Comparison of ENCODE assay signal across 14 cellular contexts in the genomic region with DNA sequence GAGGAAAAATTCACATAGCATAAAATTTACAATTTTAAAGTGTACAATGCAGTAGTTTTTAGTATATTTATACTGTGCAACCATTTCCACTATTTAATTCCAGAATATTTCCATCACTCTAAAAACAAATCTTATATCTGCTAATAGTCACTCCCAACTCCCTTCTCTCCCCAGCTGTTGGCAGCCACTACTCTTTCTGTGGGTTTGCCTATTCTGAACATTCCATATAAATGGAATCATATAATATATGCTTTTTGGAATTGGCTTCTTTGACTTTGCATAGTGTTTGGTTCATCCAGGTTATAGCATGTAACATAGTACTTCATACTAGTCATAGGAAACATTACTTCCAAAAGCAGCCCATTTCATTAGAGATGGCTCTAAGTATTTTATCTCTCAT.
"Had no signal": no experiment of that assay in that cellular context is flagged by ENCODE, and none has a peak within 500 bp of the region (broad histone marks: within the 10 kb centered on the region; RNA-seq: fewer than 3 reads in every experiment).

No MANE protein-coding gene starts in this region.

- ATAC-seq: activated T-helper 17 cell treated with anti-CD3 and anti-CD28 coated beads, Interleukin-2, amount 50 U/mL, for 72 hours; gastroesophageal sphincter had no signal

- H3K27me3 ChIP-seq: gastroesophageal sphincter, thyroid gland had no signal

- H3K4me1 ChIP-seq: gastroesophageal sphincter, left ventricle myocardium inferior, parathyroid adenoma, thyroid gland had no signal

- H3K9me3 Mint-ChIP-seq: activated naive CD4-positive, alpha-beta T cell treated with anti-CD3 and anti-CD28 coated beads, Interleukin-2, amount 50 U/mL, for 24 hours; activated T-helper 17 cell treated with anti-CD3 and anti-CD28 coated beads, Interleukin-2, amount 50 U/mL, for 72 hours; T-helper 2 cell treated with Interferon-gamma antibody and Interleukin-4, amounts not matched to agents 5 μg/mL and 100 μg/mL, for 36 hours had no signal

- H3K9me3 ChIP-seq: gastroesophageal sphincter, left ventricle myocardium inferior, thyroid gland had no signal

- H3K27ac ChIP-seq: gastroesophageal sphincter, left ventricle myocardium inferior, parathyroid adenoma, thyroid gland had no signal

- H3K4me3 ChIP-seq: gastroesophageal sphincter, left ventricle myocardium inferior, thyroid gland had no signal

- DNase-seq: activated CD4-positive, alpha-beta T cell treated with anti-CD3 and anti-CD28 coated beads, Interleukin-2, amount 50 U/mL, for 48 hours; activated CD4-positive, CD25-positive, alpha-beta regulatory T cell treated with anti-CD3 and anti-CD28 coated beads, Interleukin-2, amount 50 U/mL, for 72 hours; activated CD8-positive, alpha-beta memory T cell treated with anti-CD3 and anti-CD28 coated beads, Interleukin-2, amount 50 U/mL, for 4 hours; amygdala; kidney; left ventricle myocardium inferior; stimulated activated CD4-positive, alpha-beta T cell treated with anti-CD3 and anti-CD28 coated beads, Interleukin-15, amount 100 ng/mL, for 24 hours; stimulated activated CD4-positive, alpha-beta T cell treated with anti-CD3 and anti-CD28 coated beads, Interleukin-4, amount 100 ng/mL, for 24 hours; thyroid gland had no signal

- H3K27ac Mint-ChIP-seq: activated naive CD4-positive, alpha-beta T cell treated with anti-CD3 and anti-CD28 coated beads, Interleukin-2, amount 50 U/mL, for 24 hours; activated T-helper 17 cell treated with anti-CD3 and anti-CD28 coated beads, Interleukin-2, amount 50 U/mL, for 72 hours; T-helper 2 cell treated with Interferon-gamma antibody and Interleukin-4, amounts not matched to agents 5 μg/mL and 100 μg/mL, for 36 hours had no signal

- H3K27me3 Mint-ChIP-seq: activated naive CD4-positive, alpha-beta T cell treated with anti-CD3 and anti-CD28 coated beads, Interleukin-2, amount 50 U/mL, for 24 hours; activated T-helper 17 cell treated with anti-CD3 and anti-CD28 coated beads, Interleukin-2, amount 50 U/mL, for 72 hours had no signal

- H3K4me3 Mint-ChIP-seq: activated naive CD4-positive, alpha-beta T cell treated with anti-CD3 and anti-CD28 coated beads, Interleukin-2, amount 50 U/mL, for 24 hours; activated T-helper 17 cell treated with anti-CD3 and anti-CD28 coated beads, Interleukin-2, amount 50 U/mL, for 72 hours; T-helper 2 cell treated with Interferon-gamma antibody and Interleukin-4, amounts not matched to agents 5 μg/mL and 100 μg/mL, for 36 hours had no signal
